In genomic region chr1:225907341-225907740, GRCh38 we compare ENCODE assay signal across 28 cellular contexts. TPM values are rescaled to one million over a fixed set of nuclear protein-coding genes. Genes with fewer than 3 reads are reported as not detected.
"Had no signal": no experiment of that assay in that cellular context is flagged by ENCODE, and none has a peak within 500 bp of the region (broad histone marks: within the 10 kb centered on the region; RNA-seq: fewer than 3 reads in every experiment).

No MANE protein-coding gene starts in this region.

- H3K36me3 ChIP-seq: ascending aorta, SJCRH30 had no signal

- ATAC-seq: activated CD4-positive, CD25-positive, alpha-beta regulatory T cell treated with anti-CD3 and anti-CD28 coated beads, Interleukin-2, amount 50 U/mL, for 24 hours; activated CD8-positive, alpha-beta T cell treated with anti-CD3 and anti-CD28 coated beads for 36 hours; activated T-cell treated with anti-CD3 and anti-CD28 coated beads, Interleukin-2, amount 50 U/mL, for 72 hours; body of pancreas; Panc1; Right ventricle myocardium inferior had no signal

- H3K4me3 ChIP-seq: ascending aorta, body of pancreas, SJCRH30 had no signal

- H3K4me1 ChIP-seq: SJCRH30 had no signal

- FAIRE-seq: bronchial epithelial cell had no signal

- H3K27ac ChIP-seq: ascending aorta, SJCRH30 had no signal

- H3K9me3 Mint-ChIP-seq: activated CD8-positive, alpha-beta T cell treated with anti-CD3 and anti-CD28 coated beads for 36 hours; activated naive CD4-positive, alpha-beta T cell treated with anti-CD3 and anti-CD28 coated beads, Interleukin-2, amount 50 U/mL, for 24 hours; activated T-cell treated with anti-CD3 and anti-CD28 coated beads, Interleukin-2, amount 50 U/mL, for 72 hours; central memory CD8-positive, alpha-beta T cell had no signal

- H3K36me3 Mint-ChIP-seq: activated naive CD4-positive, alpha-beta T cell treated with anti-CD3 and anti-CD28 coated beads, Interleukin-2, amount 50 U/mL, for 24 hours had no signal

- H3K27ac Mint-ChIP-seq: activated CD8-positive, alpha-beta T cell treated with anti-CD3 and anti-CD28 coated beads for 36 hours; activated T-cell treated with anti-CD3 and anti-CD28 coated beads, Interleukin-2, amount 50 U/mL, for 72 hours had no signal

- H3K4me3 Mint-ChIP-seq: activated CD8-positive, alpha-beta T cell treated with anti-CD3 and anti-CD28 coated beads for 36 hours; activated naive CD4-positive, alpha-beta T cell treated with anti-CD3 and anti-CD28 coated beads, Interleukin-2, amount 50 U/mL, for 24 hours; activated T-cell treated with anti-CD3 and anti-CD28 coated beads, Interleukin-2, amount 50 U/mL, for 72 hours; central memory CD8-positive, alpha-beta T cell had no signal

- H3K9me3 ChIP-seq: ascending aorta, body of pancreas, SJCRH30, SK-N-SH had no signal

- H3K27me3 Mint-ChIP-seq: activated CD8-positive, alpha-beta T cell treated with anti-CD3 and anti-CD28 coated beads for 36 hours; activated naive CD4-positive, alpha-beta T cell treated with anti-CD3 and anti-CD28 coated beads, Interleukin-2, amount 50 U/mL, for 24 hours; central memory CD8-positive, alpha-beta T cell had no signal

- DNase-seq: activated CD4-positive, alpha-beta T cell treated with anti-CD3 and anti-CD28 coated beads for 4 hours; activated CD8-positive, alpha-beta memory T cell treated with anti-CD3 and anti-CD28 coated beads, Interleukin-2, amount 50 U/mL, for 4 hours; activated CD8-positive, alpha-beta T cell treated with anti-CD3 and anti-CD28 coated beads for 36 hours; activated naive CD4-positive, alpha-beta T cell; activated T-cell treated with anti-CD3 and anti-CD28 coated beads, Interleukin-2, amount 50 U/mL, for 72 hours; body of pancreas; Karpas-422; MM.1S; NCI-H1105; NCI-H1436 treated with DMSO at 0.1 percent for 48 hours; NCI-H1930; NCI-H2107; NCI-H345; NCI-H510A; NCI-H526 treated with DMSO at 0.1 percent for 48 hours; NCI-H82; OCI-M1; RPMI8226; SJCRH30; T-helper 1 cell had no signal

- H3K9ac ChIP-seq: SK-N-SH had no signal

RNA-seq across cellular contexts. Expression of gene LEFTY1, which starts 18.4 kb away (rescaled TPM):
- total RNA-seq: activated T-cell treated with anti-CD3 and anti-CD28 coated beads, Interleukin-2, amount 50 U/mL, for 72 hours; ascending aorta; bronchial epithelial cell; Right ventricle myocardium inferior had no signal

RNA-seq across cellular contexts. Expression of gene LEFTY2, which starts 33.7 kb away (rescaled TPM):
- total RNA-seq: activated CD8-positive, alpha-beta T cell treated with anti-CD3 and anti-CD28 coated beads for 36 hours; activated T-cell treated with anti-CD3 and anti-CD28 coated beads, Interleukin-2, amount 50 U/mL, for 72 hours; bronchial epithelial cell had no signal
- polyA plus RNA-seq: SK-N-SH had no signal
